Comparison of ENCODE assay signal across 9 cellular contexts in genomic region chr10:17025444-17026295, GRCh38.
DNase-seq lines count a peak whose midpoint lies in the region; ATAC-seq and TF ChIP-seq lines count a peak whose summit lies in the region.
"Had no signal": no experiment of that assay in that cellular context is flagged by ENCODE, and none has a peak within 500 bp of the region (broad histone marks: within the 10 kb centered on the region; RNA-seq: fewer than 3 reads in every experiment).

No MANE protein-coding gene starts in this region.

- no peaks in the 10 kb centered on the region for H3K36me3 Mint-ChIP-seq in CD4-positive, alpha-beta T cell (ENCODE audit: low read depth)
- H3K36me3 Mint-ChIP-seq in activated naive CD4-positive, alpha-beta T cell treated with anti-CD3 and anti-CD28 coated beads, Interleukin-2, amount 50 U/mL, for 72 hours: no peaks in the 10 kb centered on the region
- no peaks in the 10 kb centered on the region for H3K36me3 Mint-ChIP-seq in Calu3 (ENCODE audit: insufficient read depth, unreplicated experiment)

- peak in 7 of 10 experiments; percentile 15 to 53 (median 31) for DNase-seq in CD4-positive, alpha-beta T cell
- DNase-seq in SJSA1 (ENCODE audit: low read depth in 1 of 2, low spot score in 2 of 2): peak; percentile 93 to 95
- peak; percentile 79 to 92 for DNase-seq in activated naive CD4-positive, alpha-beta T cell treated with anti-CD3 and anti-CD28 coated beads, Interleukin-2, amount 50 U/mL, for 72 hours (ENCODE audit: low spot score in 2 of 2)
- DNase-seq in heart right ventricle: peak in 1 of 2 donors; percentile 56
- peak; percentile 58 to 73 for DNase-seq in stimulated activated CD4-positive, alpha-beta T cell treated with anti-CD3 and anti-CD28 coated beads, Interleukin-12 subunit alpha, Interleukin-12 subunit beta, amount 100 ng/mL, for 24 hours (ENCODE audit: low read depth in 2 of 2)
- DNase-seq in NCI-H1048 (lab: John Stamatoyannopoulos, UW): no peak
- no peak for DNase-seq in Calu3
- DNase-seq: naive B cell had no signal

- H3K4me1 Mint-ChIP-seq in CD4-positive, alpha-beta T cell (ENCODE audit: low read depth): peaks cover 74% of the 10 kb centered on the region
- H3K4me1 Mint-ChIP-seq in Calu3 (ENCODE audit: low read depth, unreplicated experiment): peaks cover 8% of the 10 kb centered on the region

- no peaks in the 10 kb centered on the region for H3K27me3 ChIP-seq in CD4-positive, alpha-beta T cell (ENCODE audit: control insufficient read depth, insufficient read depth, low read length)
- no peaks in the 10 kb centered on the region for H3K27me3 ChIP-seq in SJSA1 (replicated peaks)
- no peaks in the 10 kb centered on the region for H3K27me3 ChIP-seq in heart right ventricle

- peak overlapping the region; percentile 11 for H3K4me3 Mint-ChIP-seq in CD4-positive, alpha-beta T cell
- no peak overlapping the region for H3K4me3 Mint-ChIP-seq in Calu3 (ENCODE audit: low read depth, unreplicated experiment)

- no peak for TF ChIP-seq CTCF in CD4-positive, alpha-beta T cell (IDR thresholded peaks at IDR 0.05)
- TF ChIP-seq CTCF in heart right ventricle (IDR thresholded peaks at IDR 0.05): no peak
- TF ChIP-seq CTCF in Calu3 (IDR thresholded peaks at IDR 0.05; ENCODE audit: unreplicated experiment): no peak

- BruUV-seq in Calu3 (replicated peaks; lab: Mats Ljungman, UMichigan): no TSS peak

- no peaks in the 10 kb centered on the region for H3K36me3 ChIP-seq in SJSA1
- no peaks in the 10 kb centered on the region for H3K36me3 ChIP-seq in heart right ventricle

- H3K27me3 Mint-ChIP-seq in CD4-positive, alpha-beta T cell: no peaks in the 10 kb centered on the region
- H3K27me3 Mint-ChIP-seq in Calu3 (ENCODE audit: unreplicated experiment): no peaks in the 10 kb centered on the region
- H3K27me3 Mint-ChIP-seq: naive B cell had no signal

- POLR2A ChIA-PET in CD4-positive, alpha-beta T cell (lab: Charles Lee): interaction anchor here (2.4 to 3.7 kb wide), 2 partner anchors 175 to 204 kb away, joined by 6 to 22 read pairs; partner anchors contain the start of genes TRDMT1 and VIM

- H3K4me1 ChIP-seq in SJSA1 (replicated peaks) (peaks cover 67% of the 10 kb centered on the region), heart right ventricle (peaks cover 5 to 87% (median 50%) of the 10 kb centered on the region in 9 donors)

- no peaks in the 10 kb centered on the region for H3K9me3 Mint-ChIP-seq in CD4-positive, alpha-beta T cell
- H3K9me3 Mint-ChIP-seq in activated naive CD4-positive, alpha-beta T cell treated with anti-CD3 and anti-CD28 coated beads, Interleukin-2, amount 50 U/mL, for 72 hours: no peaks in the 10 kb centered on the region
- H3K9me3 Mint-ChIP-seq in Calu3 (ENCODE audit: low read depth, unreplicated experiment): no peaks in the 10 kb centered on the region
- H3K9me3 Mint-ChIP-seq: naive B cell had no signal

- no peaks in the 10 kb centered on the region for H3K9me3 ChIP-seq in CD4-positive, alpha-beta T cell (ENCODE audit: control insufficient read depth, low read length)
- no peaks in the 10 kb centered on the region for H3K9me3 ChIP-seq in SJSA1 (replicated peaks)
- H3K9me3 ChIP-seq in heart right ventricle: no peaks in the 10 kb centered on the region

- peak overlapping the region; percentile 83 for H3K27ac Mint-ChIP-seq in CD4-positive, alpha-beta T cell
- peak overlapping the region; percentile 95 to 97 for H3K27ac Mint-ChIP-seq in activated naive CD4-positive, alpha-beta T cell treated with anti-CD3 and anti-CD28 coated beads, Interleukin-2, amount 50 U/mL, for 72 hours
- H3K27ac Mint-ChIP-seq in Calu3 (ENCODE audit: unreplicated experiment): no peak overlapping the region
- H3K27ac Mint-ChIP-seq: naive B cell had no signal

- CTCF ChIA-PET in CD4-positive, alpha-beta T cell (lab: Charles Lee): no interaction called here
- CTCF ChIA-PET in Calu3 (lab: Charles Lee): no interaction called here

- H3K4me3 ChIP-seq in SJSA1 (no peak overlapping the region), heart right ventricle (no peak overlapping the region)

- no peak for ATAC-seq in CD4-positive, alpha-beta T cell (ENCODE audit: poor library complexity)
- ATAC-seq in activated naive CD4-positive, alpha-beta T cell treated with anti-CD3 and anti-CD28 coated beads, Interleukin-2, amount 50 U/mL, for 72 hours: peak; percentile 73 to 78
- ATAC-seq in heart right ventricle (peak; percentile 11 to 82 (median 50)), GM21529 (IDR thresholded peaks at IDR 0.05; ENCODE audit: unreplicated experiment) (no peak)

- 65 to 67% methylated on average over 7 of the region's 7 CpGs for WGBS in heart right ventricle, 2 donors

- H3K27ac ChIP-seq in CD4-positive, alpha-beta T cell (ENCODE audit: low read depth, low read length): peak overlapping the region; percentile 89
- H3K27ac ChIP-seq in SJSA1: peak overlapping the region; percentile 94
- H3K27ac ChIP-seq in heart right ventricle: peak overlapping the region in 8 of 10 donors; percentile 25 to 84 (median 50)

- intact Hi-C loops in CD4-positive, alpha-beta T cell (cut with DNase I, micrococcal nuclease): loop anchor here in 1 of 2 experiments (10.0 kb wide), 2 partner anchors 179 to 399 kb away; partner anchors contain the start of gene TRDMT1
- intact Hi-C loops in heart right ventricle (cut with DNase I): loop anchor here in 1 of 10 donors (10.0 kb wide), 1 partner anchor 61 kb away; no protein-coding TSS in a partner anchor
- intact Hi-C loops in Calu3 (cut with micrococcal nuclease; ENCODE audit: unreplicated experiment): no loop called here

Comparison
In these comparisons a context has a peak if more than half of its experiments do, and no peak if none do; other contexts are left out.
1. ATAC-seq: peak in activated naive CD4-positive, alpha-beta T cell treated with anti-CD3 and anti-CD28 coated beads, Interleukin-2, amount 50 U/mL, for 72 hours (2 of 2) and heart right ventricle (8 of 8); none in CD4-positive, alpha-beta T cell (single experiment) and GM21529 (single experiment).
2. DNase-seq: peak in CD4-positive, alpha-beta T cell (7 of 10), SJSA1 (2 of 2), activated naive CD4-positive, alpha-beta T cell treated with anti-CD3 and anti-CD28 coated beads, Interleukin-2, amount 50 U/mL, for 72 hours (2 of 2) and stimulated activated CD4-positive, alpha-beta T cell treated with anti-CD3 and anti-CD28 coated beads, Interleukin-12 subunit alpha, Interleukin-12 subunit beta, amount 100 ng/mL, for 24 hours (2 of 2); none in NCI-H1048 (single experiment) and Calu3 (single experiment).
3. Peak in every context shown above with its lines, with median percentiles within 50 percentile points of each other: H3K27ac ChIP-seq.